Comparison of ENCODE assay signal across 9 cellular contexts in the genomic region with DNA sequence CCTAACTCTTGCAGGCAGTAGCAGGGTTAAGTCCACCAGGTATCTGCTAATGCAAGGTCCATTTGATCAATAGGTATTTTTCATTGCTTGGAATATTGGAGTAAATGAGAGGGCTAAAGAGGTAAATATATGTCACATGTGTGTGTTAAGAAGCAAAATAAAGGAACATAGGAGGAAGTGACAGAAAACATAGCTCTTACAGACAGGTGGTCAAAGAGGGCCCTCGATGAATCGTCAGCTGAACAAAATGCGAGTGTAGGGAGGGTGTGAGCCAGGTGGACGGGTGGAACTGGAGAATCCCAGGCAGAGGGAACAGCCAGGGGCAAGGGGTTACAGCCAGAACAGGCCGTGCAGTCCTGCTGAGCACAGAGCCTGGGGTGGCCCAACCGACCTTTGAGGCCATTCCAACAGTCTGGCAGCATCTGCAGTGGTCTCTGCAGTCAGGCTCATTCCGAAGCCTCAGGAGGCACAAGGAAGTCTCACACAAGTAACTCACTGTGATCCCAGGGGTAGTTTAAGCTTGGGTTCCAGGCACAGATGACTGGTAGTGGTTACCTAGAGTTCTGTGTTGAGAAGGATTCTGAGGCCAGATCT. TPM values are rescaled to one million over a fixed set of nuclear protein-coding genes. Genes with fewer than 3 reads are reported as not detected.
DNase-seq lines count a peak whose midpoint lies in the region; ATAC-seq and TF ChIP-seq lines count a peak whose summit lies in the region.
"Had no signal": no experiment of that assay in that cellular context is flagged by ENCODE, and none has a peak within 500 bp of the region (broad histone marks: within the 10 kb centered on the region; RNA-seq: fewer than 3 reads in every experiment).

No MANE protein-coding gene starts in this region.

- H3K4me2 ChIP-seq in DOHH2 (ENCODE audit: low read length), result peak overlapping the region; percentile 91

- H3K79me2 ChIP-seq in DOHH2 (ENCODE audit: control insufficient read depth, low read length), result peaks cover 100% of the 10 kb centered on the region

- no peak for TF ChIP-seq CTCF in C4-2B (conservative IDR thresholded peaks at IDR 0.05)
- TF ChIP-seq CTCF in DOHH2 (IDR thresholded peaks at IDR 0.05; ENCODE audit: low read depth, low read length, poor library complexity, severe bottlenecking), result no peak
- TF ChIP-seq CTCF in RWPE1 (conservative IDR thresholded peaks at IDR 0.05; ENCODE audit: low read depth), result no peak
- no peak for TF ChIP-seq CTCF in glutamatergic neuron (IDR thresholded peaks at IDR 0.05; ENCODE audit: partially characterized antibody, unreplicated experiment)

- CTCF ChIA-PET in RWPE1 (lab: Yijun Ruan, JAX), result no interaction called here

- ATAC-seq in GM21515 (IDR thresholded peaks at IDR 0.05; ENCODE audit: unreplicated experiment), result no peak
- ATAC-seq: K562 had no signal

- no peaks in the 10 kb centered on the region for H3K9me2 ChIP-seq in DOHH2 (replicated peaks; ENCODE audit: control insufficient read depth, low read length)

- POLR2A ChIA-PET in RWPE1 (lab: Yijun Ruan, JAX; ENCODE audit: low non-redundant PET), result no interaction called here

- H3K4me1 Mint-ChIP-seq in glutamatergic neuron (ENCODE audit: low read depth, unreplicated experiment), result peaks cover 69% of the 10 kb centered on the region

- peaks cover 83% of the 10 kb centered on the region for H3K36me3 ChIP-seq in DOHH2 (ENCODE audit: control insufficient read depth, low read length)

- peaks cover 19% of the 10 kb centered on the region for H3F3A ChIP-seq in DOHH2 (ENCODE audit: control insufficient read depth, insufficient read depth)

- H3K36me3 Mint-ChIP-seq in glutamatergic neuron (ENCODE audit: unreplicated experiment), result no peaks in the 10 kb centered on the region

- no peak for DNase-seq in RWPE1 (ENCODE audit: low spot score)
- DNase-seq in glutamatergic neuron, result no peak
- DNase-seq in cerebellum (ENCODE audit: low spot score), result no peak
- DNase-seq in kidney tubule cell (ENCODE audit: low spot score), result no peak
- no peak for DNase-seq in posterior vena cava (ENCODE audit: low spot score)

- peaks cover 99% of the 10 kb centered on the region for H3K4me1 ChIP-seq in DOHH2 (ENCODE audit: control insufficient read depth, low read length)

- H3K27me3 ChIP-seq in DOHH2 (ENCODE audit: control insufficient read depth, low read length), result no peaks in the 10 kb centered on the region

- H3K9me3 Mint-ChIP-seq in glutamatergic neuron (ENCODE audit: unreplicated experiment), result peaks cover 28% of the 10 kb centered on the region

- peaks cover 49% of the 10 kb centered on the region for H4K20me1 ChIP-seq in DOHH2 (ENCODE audit: control insufficient read depth, insufficient read depth, low read depth, low read length)

- peak overlapping the region; percentile 66 for H3K4me3 ChIP-seq in DOHH2 (ENCODE audit: low read length)
- H3K4me3 ChIP-seq: K562 had no signal

- H3K27me3 Mint-ChIP-seq in glutamatergic neuron (ENCODE audit: unreplicated experiment), result peaks cover 34% of the 10 kb centered on the region

- H3K9me3 ChIP-seq in DOHH2 (ENCODE audit: control insufficient read depth, insufficient read depth, low read length), result no peaks in the 10 kb centered on the region

- peak overlapping the region; percentile 66 for H3K4me3 Mint-ChIP-seq in glutamatergic neuron (ENCODE audit: unreplicated experiment)

- peak overlapping the region; percentile 96 for H3K27ac Mint-ChIP-seq in glutamatergic neuron (ENCODE audit: unreplicated experiment)

- intact Hi-C loops in posterior vena cava (cut with DNase I), result no loop called here

- peak overlapping the region; percentile 76 for H3K27ac ChIP-seq in C4-2B
- peak overlapping the region; percentile 87 for H3K27ac ChIP-seq in DOHH2 (ENCODE audit: low read depth, low read length)
- peak overlapping the region; percentile 93 for H3K27ac ChIP-seq in RWPE1

RNA-seq across cellular contexts. Expression of a gene that starts 43.2 kb away (rescaled TPM):
- 68.0 TPM for total RNA-seq in glutamatergic neuron (ENCODE audit: unreplicated experiment)
- total RNA-seq in cerebellum, result 39.0 TPM
- total RNA-seq in posterior vena cava, result 10 to 100 TPM in 1 of 2 donors, 1 to 10 TPM in 1; 7.2 to 14.9 TPM
